In the genomic region with DNA sequence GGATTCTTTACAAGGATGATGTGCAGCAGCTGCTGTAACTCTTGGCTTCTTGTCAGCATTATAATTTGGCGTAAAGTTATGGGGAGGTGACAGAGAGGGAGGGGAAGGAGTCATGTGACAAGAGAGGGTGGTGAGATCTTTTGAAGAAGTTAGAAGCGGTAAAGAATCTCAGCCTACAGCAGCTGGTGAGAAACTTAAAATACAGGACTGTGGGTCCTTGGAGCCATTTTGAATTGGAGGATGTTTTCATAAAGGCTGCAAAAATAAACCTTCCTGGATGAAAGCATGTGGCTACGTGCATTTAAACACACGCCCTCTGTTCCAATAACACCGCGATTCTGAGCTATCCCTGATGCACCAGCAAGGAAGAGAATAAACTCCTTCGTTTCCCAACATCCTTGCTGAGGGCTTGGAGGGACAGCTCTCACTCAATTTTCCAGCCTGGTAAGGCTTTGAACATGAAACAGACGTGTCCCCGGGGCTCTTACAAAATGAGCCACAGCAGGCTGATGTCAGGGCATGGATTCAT, we compare ENCODE assay signal across 14 cellular contexts.
DNase-seq lines count a peak whose midpoint lies in the region; ATAC-seq and TF ChIP-seq lines count a peak whose summit lies in the region.
"Had no signal": no experiment of that assay in that cellular context is flagged by ENCODE, and none has a peak within 500 bp of the region (broad histone marks: within the 10 kb centered on the region; RNA-seq: fewer than 3 reads in every experiment).

No MANE protein-coding gene starts in this region.

- no peaks in the 10 kb centered on the region for H3K36me3 ChIP-seq in brain microvascular endothelial cell (replicated peaks)
- no peaks in the 10 kb centered on the region for H3K36me3 ChIP-seq in thoracic aorta
- H3K36me3 ChIP-seq: lower lobe of right lung had no signal

- no peaks in the 10 kb centered on the region for H3K4me1 Mint-ChIP-seq in natural killer cell

- H3K4me3 ChIP-seq in brain microvascular endothelial cell (ENCODE audit: low read depth, low read length) = no peak overlapping the region
- H3K4me3 ChIP-seq in thoracic aorta = no peak overlapping the region
- H3K4me3 ChIP-seq: A549, lower lobe of right lung had no signal

- H3K27me3 Mint-ChIP-seq in natural killer cell (ENCODE audit: low read depth in 2 of 2) = peaks cover 10 to 16% of the 10 kb centered on the region in 2 donors

- H3K27ac ChIP-seq in brain microvascular endothelial cell = peak overlapping the region; percentile 85
- peak overlapping the region; percentile 87 to 91 for H3K27ac ChIP-seq in thoracic aorta
- H3K27ac ChIP-seq: A549, lower lobe of right lung had no signal

- no peak overlapping the region for H3K27ac Mint-ChIP-seq in natural killer cell

- no peak overlapping the region for H3K4me3 Mint-ChIP-seq in natural killer cell

- H3K36me3 Mint-ChIP-seq in natural killer cell = peaks cover 6% of the 10 kb centered on the region

- H3K9me3 Mint-ChIP-seq in natural killer cell = peaks cover 3 to 6% of the 10 kb centered on the region in 2 donors

- no peaks in the 10 kb centered on the region for H3K9me3 ChIP-seq in thoracic aorta

- in situ Hi-C loops in brain microvascular endothelial cell (cut with HindIII; ENCODE audit: low pct_ligation_motif_present, low sequenced_read_pairs) = no loop called here

- intact Hi-C loops in natural killer cell (cut with micrococcal nuclease) = no loop called here

- peaks cover 28 to 72% of the 10 kb centered on the region in 2 donors for H3K4me1 ChIP-seq in thoracic aorta (ENCODE audit: control insufficient read depth in 1 of 2, low read depth in 2 of 2)
- H3K4me1 ChIP-seq: A549 had no signal

- H3K27me3 ChIP-seq in brain microvascular endothelial cell (replicated peaks) (no peaks in the 10 kb centered on the region), thoracic aorta (replicated peaks; ENCODE audit: insufficient read depth) (no peaks in the 10 kb centered on the region)

- TF ChIP-seq CTCF in brain microvascular endothelial cell (IDR thresholded peaks at IDR 0.05; ENCODE audit: low read depth, low read length, missing control alignments) = no peak
- no peak for TF ChIP-seq CTCF in thoracic aorta (IDR thresholded peaks at IDR 0.05)
- TF ChIP-seq CTCF in natural killer cell (IDR thresholded peaks at IDR 0.05) = no peak

- ATAC-seq in thoracic aorta (ENCODE audit: insufficient number of reproducible peaks, low FRiP score, low read depth) (no peak), left lobe of liver (no peak), natural killer cell (no peak), HG03432 (IDR thresholded peaks at IDR 0.05; ENCODE audit: unreplicated experiment) (no peak)
- ATAC-seq: A549 had no signal

- DNase-seq in NCI-H748 (lab: John Stamatoyannopoulos, UW; ENCODE audit: unreplicated experiment) (peak; percentile 14), NCI-H748 treated with DMSO at 0.1 percent for 48 hours (lab: John Stamatoyannopoulos, UW) (no peak), brain microvascular endothelial cell (peak; percentile 48), iris pigment epithelial cell (ENCODE audit: low read depth) (peak; percentile 66), thoracic aorta (ENCODE audit: low spot score) (no peak), left lobe of liver (ENCODE audit: low spot score) (no peak), natural killer cell (no peak)
- DNase-seq: activated naive CD4-positive, alpha-beta T cell treated with anti-CD3 and anti-CD28 coated beads, Interleukin-2, amount 50 U/mL, for 16 hours; lower lobe of right lung; NCI-H510A; stimulated activated CD4-positive, alpha-beta T cell treated with anti-CD3 and anti-CD28 coated beads, Interleukin-12 subunit alpha, Interleukin-12 subunit beta, amount 100 ng/mL, for 4 hours; stimulated activated naive CD4-positive, alpha-beta T cell treated with Interleukin-2 at 50 U/mL for 16 hours had no signal

Comparison
In these comparisons a context has a peak if more than half of its experiments do, and no peak if none do; other contexts are left out.
1. DNase-seq: peak in NCI-H748 (single experiment), brain microvascular endothelial cell (single experiment) and iris pigment epithelial cell (single experiment); none in NCI-H748 treated with DMSO at 0.1 percent for 48 hours (single experiment), thoracic aorta (single experiment), left lobe of liver (single experiment) and natural killer cell (single experiment).